In the genomic region with DNA sequence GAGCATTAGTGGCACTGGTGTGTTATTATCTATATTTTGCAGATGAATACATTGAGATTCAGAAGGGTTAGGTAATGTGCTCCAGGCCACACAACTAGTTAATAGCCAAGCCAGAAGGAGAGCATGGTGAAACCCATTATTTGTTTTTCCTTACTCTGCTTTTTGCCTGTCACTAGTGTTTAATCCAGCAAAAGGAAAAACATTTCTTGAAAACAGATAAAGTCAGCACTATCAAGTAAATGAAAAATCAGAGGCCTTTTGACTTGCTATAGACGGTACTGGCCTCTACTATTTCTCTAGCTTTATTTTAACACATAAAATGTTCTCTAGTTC, we compare ENCODE assay signal across 18 cellular contexts. TPM values are rescaled to one million over a fixed set of nuclear protein-coding genes. Genes with fewer than 3 reads are reported as not detected.
DNase-seq lines count a peak whose midpoint lies in the region; ATAC-seq, FAIRE-seq and TF ChIP-seq lines count a peak whose summit lies in the region.
"Had no signal": no experiment of that assay in that cellular context is flagged by ENCODE, and none has a peak within 500 bp of the region (broad histone marks: within the 10 kb centered on the region; RNA-seq: fewer than 3 reads in every experiment).

No MANE protein-coding gene starts in this region.

- H3K9me3 Mint-ChIP-seq in activated CD4-positive, alpha-beta T cell treated with anti-CD3 and anti-CD28 coated beads for 36 hours (ENCODE audit: low read depth), result peaks cover 3% of the 10 kb centered on the region
- no peaks in the 10 kb centered on the region for H3K9me3 Mint-ChIP-seq in activated CD4-positive, alpha-beta T cell treated with anti-CD3 and anti-CD28 coated beads, Interleukin-2, amount 10 ng/mL, durations not matched to agents 24 days and 14 days
- no peaks in the 10 kb centered on the region for H3K9me3 Mint-ChIP-seq in naive thymus-derived CD8-positive, alpha-beta T cell
- H3K9me3 Mint-ChIP-seq in CD14-positive monocyte, result peaks cover 0 to 8% (median 3%) of the 10 kb centered on the region in 7 donors

- no peaks in the 10 kb centered on the region for H3K27me3 Mint-ChIP-seq in activated CD4-positive, alpha-beta T cell treated with anti-CD3 and anti-CD28 coated beads for 36 hours
- no peaks in the 10 kb centered on the region for H3K27me3 Mint-ChIP-seq in activated CD4-positive, alpha-beta T cell treated with anti-CD3 and anti-CD28 coated beads, Interleukin-2, amount 10 ng/mL, durations not matched to agents 24 days and 14 days
- H3K27me3 Mint-ChIP-seq in naive thymus-derived CD8-positive, alpha-beta T cell, result no peaks in the 10 kb centered on the region
- peaks cover 0 to 2% (median 0%) of the 10 kb centered on the region in 3 donors for H3K27me3 Mint-ChIP-seq in CD14-positive monocyte (ENCODE audit: low read depth in 3 of 3)

- H3K4me3 ChIP-seq in RWPE2 (ENCODE audit: severe bottlenecking), result no peak overlapping the region
- H3K4me3 ChIP-seq: heart left ventricle, SJCRH30, testis had no signal

- no peaks in the 10 kb centered on the region for H3K9me3 ChIP-seq in RWPE2 (ENCODE audit: severe bottlenecking)
- H3K9me3 ChIP-seq: BE2C, heart left ventricle, SJCRH30, testis had no signal

- ATAC-seq in activated CD4-positive, alpha-beta T cell treated with anti-CD3 and anti-CD28 coated beads for 36 hours, result no peak
- ATAC-seq in RWPE2 (ENCODE audit: low read depth) (no peak), HG03521 (IDR thresholded peaks at IDR 0.05; ENCODE audit: unreplicated experiment) (no peak)
- ATAC-seq in naive thymus-derived CD8-positive, alpha-beta T cell, result no peak
- ATAC-seq: heart left ventricle had no signal

- no peaks in the 10 kb centered on the region for H3K27me3 ChIP-seq in RWPE2 (ENCODE audit: insufficient read depth, poor library complexity, severe bottlenecking)
- H3K27me3 ChIP-seq: BE2C, heart left ventricle, SJCRH30, testis had no signal

- H3K27ac ChIP-seq in RWPE2 (ENCODE audit: poor library complexity, severe bottlenecking) (peak overlapping the region; percentile 7), cingulate gyrus (ENCODE audit: low read depth, low read length) (peak overlapping the region; percentile 25)
- H3K27ac ChIP-seq: heart left ventricle, SJCRH30, testis had no signal

- intact Hi-C loops in activated CD4-positive, alpha-beta T cell treated with anti-CD3 and anti-CD28 coated beads for 36 hours (cut with DNase I, micrococcal nuclease), result no loop called here
- intact Hi-C loops in activated CD4-positive, alpha-beta T cell treated with anti-CD3 and anti-CD28 coated beads, Interleukin-2, amount 10 ng/mL, durations not matched to agents 24 days and 14 days (cut with micrococcal nuclease), result no loop called here
- intact Hi-C loops in CD14-positive monocyte (cut with micrococcal nuclease), result no loop called here

- peaks cover 45% of the 10 kb centered on the region for H3K4me1 Mint-ChIP-seq in activated CD4-positive, alpha-beta T cell treated with anti-CD3 and anti-CD28 coated beads for 36 hours
- peaks cover 16% of the 10 kb centered on the region for H3K4me1 Mint-ChIP-seq in activated CD4-positive, alpha-beta T cell treated with anti-CD3 and anti-CD28 coated beads, Interleukin-2, amount 10 ng/mL, durations not matched to agents 24 days and 14 days
- H3K4me1 Mint-ChIP-seq in naive thymus-derived CD8-positive, alpha-beta T cell, result peaks cover 28 to 65% (median 58%) of the 10 kb centered on the region in 4 donors
- peaks cover 12% of the 10 kb centered on the region for H3K4me1 Mint-ChIP-seq in CD14-positive monocyte

- TF ChIP-seq POLR2A in GM12891 (IDR thresholded peaks at IDR 0.05; ENCODE audit: low read depth, low read length), result no peak

- no peak for FAIRE-seq in GM12891 (lab: Jason Lieb, UNC)

- POLR2A ChIA-PET in activated CD4-positive, alpha-beta T cell treated with anti-CD3 and anti-CD28 coated beads for 36 hours (lab: Charles Lee), result interaction anchor here (0.6 to 1.7 kb wide), 3 partner anchors 59 to 103 kb away, joined by 3 to 5 read pairs (median 3); no protein-coding TSS in a partner anchor
- POLR2A ChIA-PET in naive thymus-derived CD8-positive, alpha-beta T cell (lab: Charles Lee), result interaction anchor here (0.7 to 9.1 kb wide), 5 partner anchors 49 to 153 kb away, joined by 4 to 240 read pairs (median 7); no protein-coding TSS in a partner anchor

- TF ChIP-seq CTCF in RWPE2 (IDR thresholded peaks at IDR 0.05; ENCODE audit: poor library complexity, severe bottlenecking), result no peak
- no peak for TF ChIP-seq CTCF in CD14-positive monocyte (IDR thresholded peaks at IDR 0.05)

- DNase-seq in activated CD4-positive, alpha-beta T cell treated with anti-CD3 and anti-CD28 coated beads for 36 hours, result no peak
- DNase-seq in activated CD4-positive, alpha-beta T cell treated with anti-CD3 and anti-CD28 coated beads, Interleukin-2, amount 10 ng/mL, durations not matched to agents 24 days and 14 days, result no peak
- DNase-seq in RWPE2 (ENCODE audit: low spot score) (no peak), GM12891 (ENCODE audit: insufficient read length, low spot score) (no peak), CD14-positive monocyte (ENCODE audit: low spot score) (no peak)
- no peak for DNase-seq in naive thymus-derived CD8-positive, alpha-beta T cell
- DNase-seq: 8988T; BE2C; central memory CD4-positive, alpha-beta T cell; DMS153; effector memory CD4-positive, alpha-beta T cell; heart left ventricle; NCI-H526 treated with DMSO at 0.1 percent for 48 hours; SJCRH30; stimulated activated CD8-positive, alpha-beta memory T cell treated with anti-CD3 and anti-CD28 coated beads, Interleukin-4, amount 100 ng/mL, for 48 hours; testis had no signal

- peaks cover 31% of the 10 kb centered on the region for H3K36me3 Mint-ChIP-seq in activated CD4-positive, alpha-beta T cell treated with anti-CD3 and anti-CD28 coated beads for 36 hours (ENCODE audit: low read depth)
- peaks cover 14% of the 10 kb centered on the region for H3K36me3 Mint-ChIP-seq in activated CD4-positive, alpha-beta T cell treated with anti-CD3 and anti-CD28 coated beads, Interleukin-2, amount 10 ng/mL, durations not matched to agents 24 days and 14 days (ENCODE audit: low read depth)
- peaks cover 0 to 31% (median 9%) of the 10 kb centered on the region in 3 donors for H3K36me3 Mint-ChIP-seq in naive thymus-derived CD8-positive, alpha-beta T cell
- peaks cover 5 to 31% of the 10 kb centered on the region in 2 donors for H3K36me3 Mint-ChIP-seq in CD14-positive monocyte

- peaks cover 30% of the 10 kb centered on the region for H3K36me3 ChIP-seq in RWPE2 (ENCODE audit: low read depth)
- H3K36me3 ChIP-seq: BE2C, heart left ventricle, SJCRH30 had no signal

- peak overlapping the region; percentile 60 for H3K27ac Mint-ChIP-seq in activated CD4-positive, alpha-beta T cell treated with anti-CD3 and anti-CD28 coated beads for 36 hours
- H3K27ac Mint-ChIP-seq in activated CD4-positive, alpha-beta T cell treated with anti-CD3 and anti-CD28 coated beads, Interleukin-2, amount 10 ng/mL, durations not matched to agents 24 days and 14 days, result no peak overlapping the region
- peak overlapping the region; percentile 82 to 97 (median 92) for H3K27ac Mint-ChIP-seq in naive thymus-derived CD8-positive, alpha-beta T cell
- no peak overlapping the region for H3K27ac Mint-ChIP-seq in CD14-positive monocyte

- peaks cover 4% of the 10 kb centered on the region for H3K4me1 ChIP-seq in RWPE2 (ENCODE audit: insufficient read depth, poor library complexity, severe bottlenecking)
- H3K4me1 ChIP-seq: BE2C, SJCRH30 had no signal

- no peak overlapping the region for H3K4me3 Mint-ChIP-seq in activated CD4-positive, alpha-beta T cell treated with anti-CD3 and anti-CD28 coated beads for 36 hours
- H3K4me3 Mint-ChIP-seq in activated CD4-positive, alpha-beta T cell treated with anti-CD3 and anti-CD28 coated beads, Interleukin-2, amount 10 ng/mL, durations not matched to agents 24 days and 14 days, result no peak overlapping the region
- peak overlapping the region in 9 of 10 donors; percentile 59 to 86 (median 78) for H3K4me3 Mint-ChIP-seq in naive thymus-derived CD8-positive, alpha-beta T cell
- no peak overlapping the region for H3K4me3 Mint-ChIP-seq in CD14-positive monocyte

- CTCF ChIA-PET in activated CD4-positive, alpha-beta T cell treated with anti-CD3 and anti-CD28 coated beads for 36 hours (lab: Charles Lee), result interaction anchor here (1.0 to 9.6 kb wide), 3 partner anchors 19 to 95 kb away, joined by 3 to 107 read pairs (median 4); no protein-coding TSS in a partner anchor

TF ChIP-seq in GM12891, 5 proteins besides CTCF, POLR2A, EP300 and RAD21:
- no peak for TF ChIP-seq TAF1 (IDR thresholded peaks at IDR 0.05; ENCODE audit: low read depth, low read length)
- TF ChIP-seq POU2F2 (IDR thresholded peaks at IDR 0.05; ENCODE audit: low read depth, low read length), result no peak
- TF ChIP-seq PAX5 (IDR thresholded peaks at IDR 0.05; ENCODE audit: insufficient read depth, low read length, severe bottlenecking), result no peak
- TF ChIP-seq POLR2AphosphoS5 (IDR thresholded peaks at IDR 0.05; ENCODE audit: low read depth, low read length), result no peak
- no peak for TF ChIP-seq SPI1 (IDR thresholded peaks at IDR 0.05; ENCODE audit: low read depth, low read length)

RNA-seq across cellular contexts. Expression of a gene that starts 4.8 kb away (rescaled TPM):
- total RNA-seq in activated CD4-positive, alpha-beta T cell treated with anti-CD3 and anti-CD28 coated beads for 36 hours, result 10 to 100 TPM; 41.6 to 56.3 TPM
- 18.7 and 22.3 TPM in 2 replicates for total RNA-seq in activated CD4-positive, alpha-beta T cell treated with anti-CD3 and anti-CD28 coated beads, Interleukin-2, amount 10 ng/mL, durations not matched to agents 24 days and 14 days
- total RNA-seq in naive thymus-derived CD8-positive, alpha-beta T cell, result 100 to 1,000 TPM; 128 to 133 TPM
- polyA plus RNA-seq in naive thymus-derived CD8-positive, alpha-beta T cell, result 100 to 1,000 TPM; 119 to 159 (median 125) TPM
- 15.5 TPM for polyA plus RNA-seq in GM12891 (2012; ENCODE audit: low read depth, missing spikeins)
- polyA plus RNA-seq in CD14-positive monocyte, result 10 to 100 TPM; 21.7 to 31.0 TPM

RNA-seq across cellular contexts. Expression of a gene that starts 15.5 kb away (rescaled TPM):
- total RNA-seq in activated CD4-positive, alpha-beta T cell treated with anti-CD3 and anti-CD28 coated beads for 36 hours, result 100 to 1,000 TPM; 100 to 101 TPM
- total RNA-seq in activated CD4-positive, alpha-beta T cell treated with anti-CD3 and anti-CD28 coated beads, Interleukin-2, amount 10 ng/mL, durations not matched to agents 24 days and 14 days, result 92.3 and 93.6 TPM in 2 replicates
- total RNA-seq in naive thymus-derived CD8-positive, alpha-beta T cell, result 10 to 100 TPM; 44.6 to 45.4 TPM
- polyA plus RNA-seq in naive thymus-derived CD8-positive, alpha-beta T cell, result 10 to 100 TPM; 32.0 to 33.0 (median 32.5) TPM
- 34.1 TPM for polyA plus RNA-seq in GM12891 (2012; ENCODE audit: low read depth, missing spikeins)
- polyA plus RNA-seq in CD14-positive monocyte, result 10 to 100 TPM; 17.8 to 30.7 TPM

Comparison
In these comparisons a context has a peak if more than half of its experiments do, and no peak if none do; other contexts are left out.
1. H3K27ac Mint-ChIP-seq: peak in activated CD4-positive, alpha-beta T cell treated with anti-CD3 and anti-CD28 coated beads for 36 hours (single experiment) and naive thymus-derived CD8-positive, alpha-beta T cell (10 of 10); none in activated CD4-positive, alpha-beta T cell treated with anti-CD3 and anti-CD28 coated beads, Interleukin-2, amount 10 ng/mL, durations not matched to agents 24 days and 14 days (single experiment) and CD14-positive monocyte (0 of 7).
2. H3K4me3 Mint-ChIP-seq: peak in naive thymus-derived CD8-positive, alpha-beta T cell (9 of 10); none in activated CD4-positive, alpha-beta T cell treated with anti-CD3 and anti-CD28 coated beads for 36 hours (single experiment), activated CD4-positive, alpha-beta T cell treated with anti-CD3 and anti-CD28 coated beads, Interleukin-2, amount 10 ng/mL, durations not matched to agents 24 days and 14 days (single experiment) and CD14-positive monocyte (0 of 2).